Comparison of ENCODE assay signal across 22 cellular contexts in genomic region chr6:87054143-87054833, GRCh38. TPM values are rescaled to one million over a fixed set of nuclear protein-coding genes. Genes with fewer than 3 reads are reported as not detected.
A peak's percentile ranks its signal among the peaks of the same experiment; 100 is the strongest.
DNase-seq lines count a peak whose midpoint lies in the region; ATAC-seq and TF ChIP-seq lines count a peak whose summit lies in the region.
"Had no signal": no experiment of that assay in that cellular context is flagged by ENCODE, and none has a peak within 500 bp of the region (broad histone marks: within the 10 kb centered on the region; RNA-seq: fewer than 3 reads in every experiment).

No MANE protein-coding gene starts in this region.

- ATAC-seq in GM18870 (IDR thresholded peaks at IDR 0.05; ENCODE audit: unreplicated experiment) (peak; percentile 45), GM21717 (IDR thresholded peaks at IDR 0.05; ENCODE audit: unreplicated experiment) (peak; percentile 54), HG03432 (IDR thresholded peaks at IDR 0.05; ENCODE audit: unreplicated experiment) (peak; percentile 54), naive B cell (ENCODE audit: low read depth in 2 of 2) (peak; percentile 78 to 80), HG03439 (IDR thresholded peaks at IDR 0.05; ENCODE audit: unreplicated experiment) (no peak)
- ATAC-seq: HCT116 had no signal

- no peak for TF ChIP-seq EP300 in ovary (IDR thresholded peaks at IDR 0.05)

- H3K4me3 Mint-ChIP-seq in naive B cell, result peak overlapping the region; percentile 37 to 88 (median 70)
- H3K4me3 Mint-ChIP-seq in immature natural killer cell, result no peak overlapping the region

- no peak for TF ChIP-seq POLR2A in ovary (IDR thresholded peaks at IDR 0.05)

- peaks cover 0 to 3% of the 10 kb centered on the region in 2 donors for H3K36me3 Mint-ChIP-seq in naive B cell
- H3K36me3 Mint-ChIP-seq in immature natural killer cell, result no peaks in the 10 kb centered on the region

- H3K27ac ChIP-seq in ovary, result no peak overlapping the region
- H3K27ac ChIP-seq: GM23248 had no signal

- H3K27me3 Mint-ChIP-seq in naive B cell, result no peaks in the 10 kb centered on the region
- H3K27me3 Mint-ChIP-seq in immature natural killer cell (ENCODE audit: low read depth in 3 of 3), result peaks cover 0 to 3% (median under 1%) of the 10 kb centered on the region in 3 donors

- H3K36me3 ChIP-seq in ovary, result no peaks in the 10 kb centered on the region

- 42 to 55% (median 43%) methylated on average over 3 of the region's 3 CpGs for WGBS in ovary, 3 donors

- TF ChIP-seq CTCF in ovary (IDR thresholded peaks at IDR 0.05), result no peak

- H3K27me3 ChIP-seq in ovary, result no peaks in the 10 kb centered on the region

- H3K4me1 ChIP-seq in ovary (ENCODE audit: insufficient read depth), result no peaks in the 10 kb centered on the region

- H3K4me1 Mint-ChIP-seq in naive B cell, result peaks cover 31 to 38% (median 34%) of the 10 kb centered on the region in 3 donors
- no peaks in the 10 kb centered on the region for H3K4me1 Mint-ChIP-seq in immature natural killer cell

- DNase-seq in naive B cell (peak; percentile 11), immature natural killer cell (no peak), ovary (no peak)
- DNase-seq in activated CD4-positive, alpha-beta T cell treated with anti-CD3 and anti-CD28 coated beads for 4 hours, result no peak
- DNase-seq: COR-L47, GF-D8, GM23248, Kasumi-1, NCI-H1105, NCI-H1694 treated with DMSO at 0.1 percent for 48 hours, NCI-H2107, NCI-H2227 treated with DMSO at 0.1 percent for 48 hours, NCI-H524, SHP77 treated with DMSO at 0.1 percent for 48 hours had no signal

- H3K9me3 Mint-ChIP-seq in naive B cell (peaks cover 0 to 2% (median 0%) of the 10 kb centered on the region in 7 donors), immature natural killer cell (peaks cover 0 to 2% (median 0%) of the 10 kb centered on the region in 6 donors)

- H3K4me3 ChIP-seq in ovary, result no peak overlapping the region
- H3K4me3 ChIP-seq: GM23248 had no signal

- H3K27ac Mint-ChIP-seq in naive B cell, result peak overlapping the region; percentile 41 to 95 (median 88)
- no peak overlapping the region for H3K27ac Mint-ChIP-seq in immature natural killer cell

- no peaks in the 10 kb centered on the region for H3K9me3 ChIP-seq in ovary

- intact Hi-C loops in ovary (cut with DNase I), result no loop called here

RNA-seq across cellular contexts. Expression of gene CGA, which starts 40.6 kb away (rescaled TPM):
- not detected for polyA plus RNA-seq in naive B cell (ENCODE audit: low read depth in 6 of 6)
- not detected for polyA plus RNA-seq in immature natural killer cell
- total RNA-seq in ovary, result not detected
- polyA plus RNA-seq in ovary, result not detected
- total RNA-seq: A673; Daoy; T-helper 1 cell treated with Interleukin-12 subunit alpha and Interleukin-12 subunit beta and Interleukin-4 antibody, amounts not matched to agents 30 ng/mL and 1 ng/mL, for 36 hours had no signal

Comparison
In these comparisons a context has a peak if more than half of its experiments do, and no peak if none do; other contexts are left out.
1. H3K27ac Mint-ChIP-seq: peak in naive B cell (6 of 6); none in immature natural killer cell (0 of 6).
2. H3K4me3 Mint-ChIP-seq: peak in naive B cell (8 of 8); none in immature natural killer cell (0 of 5).